ENCODE assay signal across 34 cellular contexts in the genomic region with DNA sequence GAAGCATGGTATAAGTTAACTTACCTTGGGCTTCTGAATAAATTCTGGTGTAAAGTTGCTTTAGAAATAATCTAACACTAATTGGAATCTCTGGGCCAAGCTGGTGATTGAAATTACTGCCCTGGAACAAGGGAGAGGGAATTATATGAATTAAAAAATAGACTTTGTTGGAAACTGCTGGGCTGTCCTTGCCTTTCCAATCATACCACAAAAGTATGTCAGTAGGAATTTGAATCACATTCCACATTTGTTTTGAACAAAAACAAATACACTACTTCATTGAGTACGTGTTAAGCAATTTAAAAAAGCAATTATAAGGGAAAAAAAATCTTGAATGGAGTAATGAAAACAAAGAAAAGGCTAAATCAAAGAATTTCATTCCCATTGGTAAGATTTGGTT.
DNase-seq lines count a peak whose midpoint lies in the region; ATAC-seq, FAIRE-seq and TF ChIP-seq lines count a peak whose summit lies in the region.
"Had no signal": no experiment of that assay in that cellular context is flagged by ENCODE, and none has a peak within 500 bp of the region (broad histone marks: within the 10 kb centered on the region; RNA-seq: fewer than 3 reads in every experiment).

No MANE protein-coding gene starts in this region.

- TF ChIP-seq CTCF in AG10803 (conservative IDR thresholded peaks at IDR 0.05; ENCODE audit: low read length) (no peak), chondrocyte (IDR thresholded peaks at IDR 0.05) (no peak), kidney (IDR thresholded peaks at IDR 0.05; ENCODE audit: borderline replicate concordance, extremely low read depth, insufficient read depth) (no peak)

- H3K36me3 ChIP-seq in kidney (ENCODE audit: control insufficient read depth in 1 of 2, insufficient read depth in 2 of 2, low read length in 2 of 2) = peaks cover 2 to 16% of the 10 kb centered on the region in 2 donors

- no peaks in the 10 kb centered on the region for H3K4me1 ChIP-seq in kidney (ENCODE audit: control insufficient read depth in 1 of 2, insufficient read depth in 1 of 2, low read depth in 1 of 2, low read length in 2 of 2)

- no peak for ATAC-seq in HG03342 (IDR thresholded peaks at IDR 0.05; ENCODE audit: unreplicated experiment)
- ATAC-seq: GM12878; HepG2; left ventricle myocardium superior; naive thymus-derived CD4-positive, alpha-beta T cell had no signal

- DNase-seq in AG10803 (ENCODE audit: low read depth) = peak; percentile 44
- DNase-seq in GM04503 (ENCODE audit: low read depth) = peak; percentile 14
- no peak for DNase-seq in chondrocyte (ENCODE audit: low spot score)
- DNase-seq in kidney = no peak
- DNase-seq in NCI-H345 treated with DMSO at 0.1 percent for 48 hours (lab: John Stamatoyannopoulos, UW; ENCODE audit: unreplicated experiment) = no peak
- DNase-seq in T-helper 1 cell = no peak
- DNase-seq in NCI-H1930 (lab: John Stamatoyannopoulos, UW) = no peak
- DNase-seq: activated CD4-positive, alpha-beta T cell treated with anti-CD3 and anti-CD28 coated beads, Interleukin-2, amount 10 ng/mL, durations not matched to agents 7 days and 5 days; activated naive CD4-positive, alpha-beta T cell treated with Interleukin-2 at 50 U/mL for 16 hours; activated T-cell treated with anti-CD3 and anti-CD28 coated beads, Interleukin-2, amount 50 U/mL, for 48 hours; anterior cingulate cortex; DND-41; islet precursor cell; left ventricle myocardium superior; naive thymus-derived CD4-positive, alpha-beta T cell; NCI-H1048; NCI-H1694 treated with DMSO at 0.1 percent for 48 hours; NCI-H2171 treated with DMSO at 0.1 percent for 48 hours; NCI-H524 treated with DMSO at 0.1 percent for 48 hours; occipital lobe; PC-9; Right ventricle myocardium superior; small intestine; stimulated activated CD4-positive, alpha-beta T cell treated with anti-CD3 and anti-CD28 coated beads, Interleukin-1b, Interleukin-23, amount 100 ng/mL, for 48 hours; stimulated activated CD8-positive, alpha-beta memory T cell treated with anti-CD3 and anti-CD28 coated beads, Interleukin-4, amount 100 ng/mL, for 48 hours; tibial artery; WERI-Rb-1 had no signal

- H3K4me1 Mint-ChIP-seq in chondrocyte (ENCODE audit: low read depth) = peaks cover 30% of the 10 kb centered on the region
- H3K4me1 Mint-ChIP-seq: mesothelial cell of epicardium had no signal

- no peaks in the 10 kb centered on the region for H3K9me3 ChIP-seq in kidney (ENCODE audit: control insufficient read depth in 1 of 2, low read length in 2 of 2)
- H3K9me3 ChIP-seq: BLaER1 treated with 17β-estradiol and CSF1 and Interleukin-3, amounts not matched to agents 10 nM and 100 nM; esophagus muscularis mucosa; tibial artery had no signal

- H3K9ac ChIP-seq in kidney (ENCODE audit: low read length in 2 of 2) = no peak overlapping the region
- H3K9ac ChIP-seq: BLaER1 treated with 17β-estradiol and CSF1 and Interleukin-3, amounts not matched to agents 10 nM and 100 nM had no signal

- H3K4me3 Mint-ChIP-seq in chondrocyte (ENCODE audit: unreplicated experiment) = no peak overlapping the region
- H3K4me3 Mint-ChIP-seq: activated CD4-positive, alpha-beta T cell treated with anti-CD3 and anti-CD28 coated beads, Interleukin-2, amount 10 ng/mL, durations not matched to agents 7 days and 5 days; mesothelial cell of epicardium; naive thymus-derived CD4-positive, alpha-beta T cell had no signal

- intact Hi-C loops in kidney (cut with DNase I) = no loop called here

- no peak overlapping the region for H3K27ac ChIP-seq in kidney (ENCODE audit: low read depth in 2 of 2, low read length in 2 of 2)
- H3K27ac ChIP-seq: BLaER1 treated with 17β-estradiol and CSF1 and Interleukin-3, amounts not matched to agents 10 nM and 100 nM; coronary artery; esophagus muscularis mucosa; tibial artery; WERI-Rb-1 had no signal

- H3K27ac Mint-ChIP-seq in chondrocyte (ENCODE audit: unreplicated experiment) = peak overlapping the region; percentile 18
- H3K27ac Mint-ChIP-seq: activated CD4-positive, alpha-beta T cell treated with anti-CD3 and anti-CD28 coated beads, Interleukin-2, amount 10 ng/mL, durations not matched to agents 7 days and 5 days; mesothelial cell of epicardium had no signal

- no peak overlapping the region for H3K4me3 ChIP-seq in AG10803 (ENCODE audit: low read length)
- no peak overlapping the region for H3K4me3 ChIP-seq in kidney (ENCODE audit: low read length in 2 of 2)
- H3K4me3 ChIP-seq: BLaER1 treated with 17β-estradiol and CSF1 and Interleukin-3, amounts not matched to agents 10 nM and 100 nM; coronary artery; esophagus muscularis mucosa; GM12878; PC-9; tibial artery had no signal

- no peaks in the 10 kb centered on the region for H3K9me3 Mint-ChIP-seq in chondrocyte (ENCODE audit: low read depth)
- H3K9me3 Mint-ChIP-seq: activated CD4-positive, alpha-beta T cell treated with anti-CD3 and anti-CD28 coated beads, Interleukin-2, amount 10 ng/mL, durations not matched to agents 7 days and 5 days; mesothelial cell of epicardium; naive thymus-derived CD4-positive, alpha-beta T cell had no signal

- no peaks in the 10 kb centered on the region for H3K27me3 Mint-ChIP-seq in chondrocyte (ENCODE audit: low read depth)
- H3K27me3 Mint-ChIP-seq: activated CD4-positive, alpha-beta T cell treated with anti-CD3 and anti-CD28 coated beads, Interleukin-2, amount 10 ng/mL, durations not matched to agents 7 days and 5 days; naive thymus-derived CD4-positive, alpha-beta T cell had no signal

- peaks cover 12% of the 10 kb centered on the region for H3K36me3 Mint-ChIP-seq in chondrocyte (ENCODE audit: low read depth)

- FAIRE-seq in kidney (lab: Jason Lieb, UNC) = peak; percentile 11
- FAIRE-seq: GM12878, HepG2 had no signal

Comparison
In these comparisons a context has a peak if more than half of its experiments do, and no peak if none do; other contexts are left out.
1. DNase-seq: peak in AG10803 (single experiment) and GM04503 (single experiment); none in chondrocyte (single experiment), kidney (single experiment), NCI-H345 treated with DMSO at 0.1 percent for 48 hours (single experiment), T-helper 1 cell (0 of 5) and NCI-H1930 (0 of 2).